ENCODE assay signal across 8 cellular contexts in genomic region chr16:68590201-68590994, GRCh38. TPM values are rescaled to one million over a fixed set of nuclear protein-coding genes. Genes with fewer than 3 reads are reported as not detected.
A peak's percentile ranks its signal among the peaks of the same experiment; 100 is the strongest.
DNase-seq lines count a peak whose midpoint lies in the region; ATAC-seq, FAIRE-seq and TF ChIP-seq lines count a peak whose summit lies in the region.

No MANE protein-coding gene starts in this region.

- H3K4me1 ChIP-seq in SJCRH30 (no peaks in the 10 kb centered on the region), right cardiac atrium (ENCODE audit: control insufficient read depth, insufficient read depth, low read length) (no peaks in the 10 kb centered on the region)

- no peaks in the 10 kb centered on the region for H3K27me3 ChIP-seq in SJCRH30
- no peaks in the 10 kb centered on the region for H3K27me3 ChIP-seq in right cardiac atrium (ENCODE audit: control insufficient read depth, insufficient read depth)

- CTCF ChIA-PET in activated naive CD4-positive, alpha-beta T cell treated with anti-CD3 and anti-CD28 coated beads, Interleukin-2, amount 10 ng/mL, durations not matched to agents 7 days and 5 days (lab: Charles Lee) = interaction anchor here (0.7 to 3.2 kb wide), 39 partner anchors 9 to 535 kb away, joined by 3 to 40 read pairs (median 4); partner anchors contain the start of genes HAS3 and TANGO6

- intact Hi-C loops in right cardiac atrium (cut with DNase I) = no loop called here

- no peak for TF ChIP-seq POLR2A in H54 (IDR thresholded peaks at IDR 0.05; ENCODE audit: low read depth, low read length)

- no peak overlapping the region for H3K4me3 Mint-ChIP-seq in activated naive CD4-positive, alpha-beta T cell treated with anti-CD3 and anti-CD28 coated beads, Interleukin-2, amount 10 ng/mL, durations not matched to agents 7 days and 5 days

- H3K4me3 ChIP-seq in SJCRH30 = no peak overlapping the region
- no peak overlapping the region for H3K4me3 ChIP-seq in right cardiac atrium (ENCODE audit: low read length)

- no peaks in the 10 kb centered on the region for H3K36me3 ChIP-seq in SJCRH30

- H3K9me3 Mint-ChIP-seq in activated naive CD4-positive, alpha-beta T cell treated with anti-CD3 and anti-CD28 coated beads, Interleukin-2, amount 10 ng/mL, durations not matched to agents 7 days and 5 days = peaks cover 12% of the 10 kb centered on the region

- H3K9me3 ChIP-seq in SJCRH30 (replicated peaks) = no peaks in the 10 kb centered on the region; the same call in 1 of the 2 replicates
- no peaks in the 10 kb centered on the region for H3K9me3 ChIP-seq in right cardiac atrium (ENCODE audit: control insufficient read depth, low read length)

- WGBS in right cardiac atrium = 15% methylated on average over 26 of the region's 26 CpGs

- no peak overlapping the region for H3K27ac Mint-ChIP-seq in activated naive CD4-positive, alpha-beta T cell treated with anti-CD3 and anti-CD28 coated beads, Interleukin-2, amount 10 ng/mL, durations not matched to agents 7 days and 5 days

- H3K4me1 Mint-ChIP-seq in activated naive CD4-positive, alpha-beta T cell treated with anti-CD3 and anti-CD28 coated beads, Interleukin-2, amount 10 ng/mL, durations not matched to agents 7 days and 5 days = peaks cover 2% of the 10 kb centered on the region

- ATAC-seq in right cardiac atrium (peak; percentile 61 to 74), HG03520 (IDR thresholded peaks at IDR 0.05; ENCODE audit: unreplicated experiment) (no peak), GM21447 (IDR thresholded peaks at IDR 0.05; ENCODE audit: unreplicated experiment) (no peak)

- DNase-seq in A172 (ENCODE audit: low spot score) (peak; percentile 32), H54 (ENCODE audit: insufficient read length, low spot score) (peak; percentile 85), SJCRH30 (peak; percentile 63 to 65), right cardiac atrium (peak; percentile 23 to 74 (median 71))
- peak; percentile 72 for DNase-seq in activated naive CD4-positive, alpha-beta T cell treated with anti-CD3 and anti-CD28 coated beads, Interleukin-2, amount 10 ng/mL, durations not matched to agents 7 days and 5 days
- peak; percentile 54 to 73 for DNase-seq in stimulated activated CD4-positive, alpha-beta T cell treated with anti-CD3 and anti-CD28 coated beads, Interleukin-12 subunit alpha, Interleukin-12 subunit beta, amount 100 ng/mL, for 24 hours (ENCODE audit: low read depth in 2 of 2)

- H3K27me3 Mint-ChIP-seq in activated naive CD4-positive, alpha-beta T cell treated with anti-CD3 and anti-CD28 coated beads, Interleukin-2, amount 10 ng/mL, durations not matched to agents 7 days and 5 days = no peaks in the 10 kb centered on the region

- no peaks in the 10 kb centered on the region for H3K36me3 Mint-ChIP-seq in activated naive CD4-positive, alpha-beta T cell treated with anti-CD3 and anti-CD28 coated beads, Interleukin-2, amount 10 ng/mL, durations not matched to agents 7 days and 5 days

- FAIRE-seq in H54 (lab: Jason Lieb, UNC) = no peak

- no peak overlapping the region for H3K27ac ChIP-seq in SJCRH30
- H3K27ac ChIP-seq in right cardiac atrium (ENCODE audit: low read length) = no peak overlapping the region

RNA-seq across cellular contexts. Expression of gene ZFP90, which starts 51.3 kb away (rescaled TPM):
- total RNA-seq in A172 (2014; rRNA removed; shearing (Covaris generic)) = 38.9 and 50.4 TPM in 2 replicates
- total RNA-seq in SJCRH30 (2014; rRNA removed; shearing (Covaris generic)) = 11.6 and 13.3 TPM in 2 replicates
- total RNA-seq in right cardiac atrium = 10 to 100 TPM; 12.2 to 14.3 (median 12.5) TPM
- 8.4 TPM for polyA plus RNA-seq in right cardiac atrium

RNA-seq across cellular contexts. Expression of gene CDH3, which starts 54.7 kb away (rescaled TPM):
- 0.07 and 0.34 TPM in 2 replicates for total RNA-seq in A172 (2014; rRNA removed; shearing (Covaris generic))
- total RNA-seq in SJCRH30 (2014; rRNA removed; shearing (Covaris generic)) = 12.0 and 13.3 TPM in 2 replicates
- total RNA-seq in right cardiac atrium = under 1 TPM in 3 of 4 donors, not detected in 1; 0.14 to 0.29 (median 0.25) TPM
- polyA plus RNA-seq in right cardiac atrium = 0.09 TPM

Comparison
In these comparisons a context has a peak if more than half of its experiments do, and no peak if none do; other contexts are left out.
1. DNase-seq: peak in every context shown above with its lines; median percentile 85 in H54; 72 in activated naive CD4-positive, alpha-beta T cell treated with anti-CD3 and anti-CD28 coated beads, Interleukin-2, amount 10 ng/mL, durations not matched to agents 7 days and 5 days; 71 in right cardiac atrium; 64 in SJCRH30; 64 in stimulated activated CD4-positive, alpha-beta T cell treated with anti-CD3 and anti-CD28 coated beads, Interleukin-12 subunit alpha, Interleukin-12 subunit beta, amount 100 ng/mL, for 24 hours; 32 in A172.
2. ATAC-seq: peak in right cardiac atrium (2 of 2); none in HG03520 (single experiment) and GM21447 (single experiment).